ENCODE assay signal across 8 cellular contexts in genomic region chr2:127479219-127479825, GRCh38. TPM values are rescaled to one million over a fixed set of nuclear protein-coding genes. Genes with fewer than 3 reads are reported as not detected.
DNase-seq lines count a peak whose midpoint lies in the region; ATAC-seq, FAIRE-seq and TF ChIP-seq lines count a peak whose summit lies in the region.

No MANE protein-coding gene starts in this region.

- no peak overlapping the region for H3K27ac Mint-ChIP-seq in activated T-helper 17 cell treated with anti-CD3 and anti-CD28 coated beads, Interleukin-2, amount 50 U/mL, for 72 hours
- H3K27ac Mint-ChIP-seq in activated T-cell treated with anti-CD3 and anti-CD28 coated beads, Interleukin-2, amount 50 U/mL, for 24 hours = no peak overlapping the region

- H3K4me3 ChIP-seq in BE2C (ENCODE audit: low read depth, low read length) (no peak overlapping the region), left ventricle myocardium inferior (no peak overlapping the region), small intestine (ENCODE audit: low read depth in 1 of 2, low read length in 2 of 2) (no peak overlapping the region)

- peak; percentile 84 for FAIRE-seq in small intestine (lab: Jason Lieb, UNC)

- ATAC-seq in activated T-helper 17 cell treated with anti-CD3 and anti-CD28 coated beads, Interleukin-2, amount 50 U/mL, for 72 hours (replicated peaks) = peak; percentile 51
- no peak for ATAC-seq in activated T-cell treated with anti-CD3 and anti-CD28 coated beads, Interleukin-2, amount 50 U/mL, for 4 hours

- no peaks in the 10 kb centered on the region for H3K27me3 Mint-ChIP-seq in activated T-helper 17 cell treated with anti-CD3 and anti-CD28 coated beads, Interleukin-2, amount 50 U/mL, for 72 hours
- no peaks in the 10 kb centered on the region for H3K27me3 Mint-ChIP-seq in activated T-cell treated with anti-CD3 and anti-CD28 coated beads, Interleukin-2, amount 50 U/mL, for 4 hours (ENCODE audit: low read depth)
- H3K27me3 Mint-ChIP-seq in activated T-cell treated with anti-CD3 and anti-CD28 coated beads, Interleukin-2, amount 50 U/mL, for 24 hours = no peaks in the 10 kb centered on the region

- H3K36me3 ChIP-seq in BE2C = peaks cover 4% of the 10 kb centered on the region
- H3K36me3 ChIP-seq in left ventricle myocardium inferior = peaks cover 41% of the 10 kb centered on the region
- peaks cover 10 to 19% of the 10 kb centered on the region in 2 donors for H3K36me3 ChIP-seq in small intestine (ENCODE audit: control insufficient read depth in 2 of 2, insufficient read depth in 2 of 2, low read length in 2 of 2)

- no peaks in the 10 kb centered on the region for H3K9me3 Mint-ChIP-seq in activated T-helper 17 cell treated with anti-CD3 and anti-CD28 coated beads, Interleukin-2, amount 50 U/mL, for 72 hours
- peaks cover 13% of the 10 kb centered on the region for H3K9me3 Mint-ChIP-seq in activated T-cell treated with anti-CD3 and anti-CD28 coated beads, Interleukin-2, amount 50 U/mL, for 4 hours
- peaks cover 7% of the 10 kb centered on the region for H3K9me3 Mint-ChIP-seq in activated T-cell treated with anti-CD3 and anti-CD28 coated beads, Interleukin-2, amount 50 U/mL, for 24 hours

- H3K36me3 Mint-ChIP-seq in activated T-helper 17 cell treated with anti-CD3 and anti-CD28 coated beads, Interleukin-2, amount 50 U/mL, for 72 hours (ENCODE audit: low read depth) = peaks cover 46% of the 10 kb centered on the region
- peaks cover 36% of the 10 kb centered on the region for H3K36me3 Mint-ChIP-seq in activated T-cell treated with anti-CD3 and anti-CD28 coated beads, Interleukin-2, amount 50 U/mL, for 4 hours (ENCODE audit: insufficient read depth)
- H3K36me3 Mint-ChIP-seq in activated T-cell treated with anti-CD3 and anti-CD28 coated beads, Interleukin-2, amount 50 U/mL, for 24 hours (ENCODE audit: low read depth) = peaks cover 55% of the 10 kb centered on the region

- TF ChIP-seq CTCF in BE2C (IDR thresholded peaks at IDR 0.05; ENCODE audit: low read depth, low read length) (peak; percentile 59), left ventricle myocardium inferior (IDR thresholded peaks at IDR 0.05; ENCODE audit: borderline replicate concordance) (peak; percentile 70)

- H3K9me3 ChIP-seq in BE2C (no peaks in the 10 kb centered on the region), left ventricle myocardium inferior (replicated peaks) (no peaks in the 10 kb centered on the region), small intestine (ENCODE audit: control insufficient read depth, low read depth) (no peaks in the 10 kb centered on the region)

- H3K4me1 ChIP-seq in BE2C = no peaks in the 10 kb centered on the region
- no peaks in the 10 kb centered on the region for H3K4me1 ChIP-seq in left ventricle myocardium inferior
- H3K4me1 ChIP-seq in small intestine (ENCODE audit: control insufficient read depth in 2 of 2, insufficient read depth in 1 of 2, low read depth in 1 of 2, low read length in 1 of 2) = no peaks in the 10 kb centered on the region

- DNase-seq in BE2C = no peak
- DNase-seq in GM19240 (ENCODE audit: insufficient read length, low spot score) = peak; percentile 34
- DNase-seq in NCI-H2081 treated with DMSO at 0.1 percent for 48 hours (lab: John Stamatoyannopoulos, UW) = peak; percentile 24
- no peak for DNase-seq in left ventricle myocardium inferior
- DNase-seq in small intestine = peak; percentile 54
- no peak for DNase-seq in activated T-cell treated with anti-CD3 and anti-CD28 coated beads, Interleukin-2, amount 50 U/mL, for 4 hours
- DNase-seq in activated T-cell treated with anti-CD3 and anti-CD28 coated beads, Interleukin-2, amount 50 U/mL, for 24 hours = no peak

- WGBS in small intestine, 3 donors = 47 to 59% (median 58%) methylated on average over 5 of the region's 5 CpGs

- no peak overlapping the region for H3K4me3 Mint-ChIP-seq in activated T-helper 17 cell treated with anti-CD3 and anti-CD28 coated beads, Interleukin-2, amount 50 U/mL, for 72 hours
- no peak overlapping the region for H3K4me3 Mint-ChIP-seq in activated T-cell treated with anti-CD3 and anti-CD28 coated beads, Interleukin-2, amount 50 U/mL, for 4 hours
- H3K4me3 Mint-ChIP-seq in activated T-cell treated with anti-CD3 and anti-CD28 coated beads, Interleukin-2, amount 50 U/mL, for 24 hours = no peak overlapping the region

- H3K27me3 ChIP-seq in BE2C (no peaks in the 10 kb centered on the region), left ventricle myocardium inferior (ENCODE audit: low read depth) (no peaks in the 10 kb centered on the region), small intestine (ENCODE audit: control insufficient read depth in 2 of 2, insufficient read depth in 2 of 2, low read length in 2 of 2) (no peaks in the 10 kb centered on the region)

- H3K27ac ChIP-seq in left ventricle myocardium inferior (replicated peaks) = no peak overlapping the region
- H3K27ac ChIP-seq in small intestine (ENCODE audit: low read depth in 1 of 2, low read length in 1 of 2) = no peak overlapping the region

- no peaks in the 10 kb centered on the region for H3K4me1 Mint-ChIP-seq in activated T-helper 17 cell treated with anti-CD3 and anti-CD28 coated beads, Interleukin-2, amount 50 U/mL, for 72 hours
- H3K4me1 Mint-ChIP-seq in activated T-cell treated with anti-CD3 and anti-CD28 coated beads, Interleukin-2, amount 50 U/mL, for 4 hours (ENCODE audit: low read depth) = no peaks in the 10 kb centered on the region
- no peaks in the 10 kb centered on the region for H3K4me1 Mint-ChIP-seq in activated T-cell treated with anti-CD3 and anti-CD28 coated beads, Interleukin-2, amount 50 U/mL, for 24 hours (ENCODE audit: low read depth)

- intact Hi-C loops in left ventricle myocardium inferior (cut with micrococcal nuclease) = loop anchor here (5.0 kb wide), 1 partner anchor 152 kb away; no protein-coding TSS in a partner anchor

RNA-seq across cellular contexts. Expression of gene IWS1, which starts 47.0 kb away (rescaled TPM):
- 29.5 TPM for polyA plus RNA-seq in BE2C (2012; ENCODE audit: insufficient read depth, insufficient read length, low read depth)
- total RNA-seq in activated T-helper 17 cell treated with anti-CD3 and anti-CD28 coated beads, Interleukin-2, amount 50 U/mL, for 72 hours = 10 to 100 TPM; 33.3 to 43.8 TPM
- 59.8 TPM for total RNA-seq in left ventricle myocardium inferior
- polyA plus RNA-seq in small intestine = 10 to 100 TPM; 23.3 to 53.0 (median 43.8) TPM
- total RNA-seq in activated T-cell treated with anti-CD3 and anti-CD28 coated beads, Interleukin-2, amount 50 U/mL, for 4 hours = 10 to 100 TPM; 49.8 to 57.8 (median 55.2) TPM

RNA-seq across cellular contexts. Expression of gene MYO7B, which starts 56.2 kb away (rescaled TPM):
- polyA plus RNA-seq in BE2C (2012; ENCODE audit: insufficient read depth, insufficient read length, low read depth) = 0.62 TPM
- under 1 TPM; 0.16 to 0.19 TPM for total RNA-seq in activated T-helper 17 cell treated with anti-CD3 and anti-CD28 coated beads, Interleukin-2, amount 50 U/mL, for 72 hours
- total RNA-seq in left ventricle myocardium inferior = 0.44 TPM
- polyA plus RNA-seq in small intestine = 100 to 1,000 TPM in 2 of 3 donors, 10 to 100 TPM in 1; 85.6 to 617 (median 598) TPM
- total RNA-seq in activated T-cell treated with anti-CD3 and anti-CD28 coated beads, Interleukin-2, amount 50 U/mL, for 4 hours = under 1 TPM; 0.16 to 0.68 (median 0.63) TPM

Comparison
In these comparisons a context has a peak if more than half of its experiments do, and no peak if none do; other contexts are left out.
1. DNase-seq: peak in GM19240 (single experiment), NCI-H2081 treated with DMSO at 0.1 percent for 48 hours (single experiment) and small intestine (single experiment); none in BE2C (single experiment), left ventricle myocardium inferior (single experiment), activated T-cell treated with anti-CD3 and anti-CD28 coated beads, Interleukin-2, amount 50 U/mL, for 4 hours (single experiment) and activated T-cell treated with anti-CD3 and anti-CD28 coated beads, Interleukin-2, amount 50 U/mL, for 24 hours (single experiment).